Comparison of ENCODE assay signal across 1 cellular context in genomic region chr5:177600458-177601018, GRCh38.
TF ChIP-seq lines count a peak whose summit lies in the region.

No MANE protein-coding gene starts in this region.

TF ChIP-seq in endothelial cell of umbilical vein, 7 proteins besides CTCF, POLR2A, EP300 and RAD21:
- TF ChIP-seq EZH2 (IDR thresholded peaks at IDR 0.05; ENCODE audit: borderline replicate concordance, low read depth, low read length, severe bottlenecking) (no peak), JUN (IDR thresholded peaks at IDR 0.05; ENCODE audit: borderline replicate concordance, insufficient read depth, insufficient read length, low read depth) (no peak), GATA2 (IDR thresholded peaks at IDR 0.05; ENCODE audit: insufficient read depth, insufficient read length, low read depth, low read length) (no peak), POLR2AphosphoS5 (IDR thresholded peaks at IDR 0.05; ENCODE audit: insufficient read depth, low read depth, low read length) (no peak), MYC (IDR thresholded peaks at IDR 0.05; ENCODE audit: low read depth, low read length) (no peak), MAX (IDR thresholded peaks at IDR 0.05; ENCODE audit: insufficient read depth, insufficient read length) (no peak), FOS (IDR thresholded peaks at IDR 0.05; ENCODE audit: borderline replicate concordance, insufficient read depth, low read length) (no peak)
TF ChIP-seq in endothelial cell of umbilical vein: peak in this region for 0.
